ENCODE assay signal across 28 cellular contexts in genomic region chr6:14286634-14287428, GRCh38.
DNase-seq lines count a peak whose midpoint lies in the region; ATAC-seq and TF ChIP-seq lines count a peak whose summit lies in the region.
"Had no signal": no experiment of that assay in that cellular context is flagged by ENCODE, and none has a peak within 500 bp of the region (broad histone marks: within the 10 kb centered on the region; RNA-seq: fewer than 3 reads in every experiment).

No MANE protein-coding gene starts in this region.

- peak overlapping the region; percentile 17; the same call in 1 of the 2 replicates for H3K9ac ChIP-seq in HCT116 (ENCODE audit: low read length)
- H3K9ac ChIP-seq in endodermal cell (ENCODE audit: extremely low read depth, low read length, poor library complexity, severe bottlenecking), result no peak overlapping the region
- peak overlapping the region; percentile 26 for H3K9ac ChIP-seq in skeletal muscle satellite cell (ENCODE audit: low read depth, low read length)

- H3K4me3 ChIP-seq in HCT116 (replicated peaks in 1 of 2; ENCODE audit: low read depth in 1 of 2, low read length in 2 of 2), result peak overlapping the region in 1 of 2 experiments; percentile 28; a peak in 1 of 4 replicates
- H3K4me3 ChIP-seq in PC-9, result no peak overlapping the region
- no peak overlapping the region for H3K4me3 ChIP-seq in endodermal cell (ENCODE audit: low read length)
- no peak overlapping the region for H3K4me3 ChIP-seq in skeletal muscle satellite cell (ENCODE audit: low read length)
- H3K4me3 ChIP-seq in ascending aorta, result no peak overlapping the region
- H3K4me3 ChIP-seq: gastroesophageal sphincter, lung, SJSA1, skin epidermis, upper lobe of left lung had no signal

- no peaks in the 10 kb centered on the region for H3K36me3 ChIP-seq in HCT116 (ENCODE audit: control insufficient read depth in 1 of 2, insufficient read depth in 2 of 2, low read length in 2 of 2)
- no peaks in the 10 kb centered on the region for H3K36me3 ChIP-seq in PC-9 (ENCODE audit: low read depth)
- no peaks in the 10 kb centered on the region for H3K36me3 ChIP-seq in endodermal cell (ENCODE audit: control insufficient read depth, insufficient read depth, low read length)
- no peaks in the 10 kb centered on the region for H3K36me3 ChIP-seq in skeletal muscle satellite cell (ENCODE audit: insufficient read depth, low read length)
- no peaks in the 10 kb centered on the region for H3K36me3 ChIP-seq in ascending aorta
- H3K36me3 ChIP-seq: gastroesophageal sphincter, SJSA1, upper lobe of left lung had no signal

- RAD21 ChIA-PET in HCT116 (lab: Charles Lee; ENCODE audit: low non-redundant PET in 1 of 2, low total read pairs in 2 of 2, uncharacterized antibody in 2 of 2, unreplicated experiment in 2 of 2), result no interaction called here

- CTCF ChIA-PET in HCT116 (lab: Charles Lee) (no interaction called here), PC-9 (lab: Charles Lee) (no interaction called here)

- no peak for TF ChIP-seq POLR2A in HCT116 (IDR thresholded peaks at IDR 0.05; ENCODE audit: borderline replicate concordance, extremely low read depth, insufficient read depth, insufficient read length)

- no peaks in the 10 kb centered on the region; the same call in 1 of the 2 replicates for H3F3A ChIP-seq in PC-9 (ENCODE audit: insufficient read depth, low read depth)

- intact Hi-C loops in HCT116 (cut with micrococcal nuclease) (no loop called here), PC-9 (cut with micrococcal nuclease; ENCODE audit: unreplicated experiment) (loop anchor here (1.0 to 5.0 kb wide), 2 partner anchors 175 to 446 kb away; no protein-coding TSS in a partner anchor), ascending aorta (cut with DNase I) (no loop called here)

- no peaks in the 10 kb centered on the region for H3K9me3 Mint-ChIP-seq in endodermal cell
- H3K9me3 Mint-ChIP-seq in activated T-cell treated with anti-CD3 and anti-CD28 coated beads, Interleukin-2, amount 50 U/mL, for 4 hours, result no peaks in the 10 kb centered on the region
- H3K9me3 Mint-ChIP-seq: natural killer cell had no signal

- peaks cover 13 to 34% of the 10 kb centered on the region in 2 experiments for H3K4me1 ChIP-seq in HCT116 (ENCODE audit: control insufficient read depth in 1 of 2, insufficient read depth in 2 of 2, low read length in 2 of 2)
- H3K4me1 ChIP-seq in PC-9 (replicated peaks; ENCODE audit: insufficient read depth), result peaks cover 10% of the 10 kb centered on the region
- H3K4me1 ChIP-seq in endodermal cell (ENCODE audit: control insufficient read depth, insufficient read depth, low read length), result peaks cover 5% of the 10 kb centered on the region
- H3K4me1 ChIP-seq in skeletal muscle satellite cell (ENCODE audit: control insufficient read depth, insufficient read depth, low read length), result peaks cover 16% of the 10 kb centered on the region
- peaks cover 4 to 26% of the 10 kb centered on the region in 2 donors for H3K4me1 ChIP-seq in ascending aorta
- H3K4me1 ChIP-seq: SJSA1, upper lobe of left lung had no signal

- H3K27ac ChIP-seq in HCT116 (ENCODE audit: low read depth, low read length) (no peak overlapping the region), PC-9 (no peak overlapping the region), endodermal cell (ENCODE audit: low read depth, low read length) (no peak overlapping the region), ascending aorta (no peak overlapping the region)
- H3K27ac ChIP-seq: gastroesophageal sphincter, SJSA1, skin epidermis, upper lobe of left lung, VCaP had no signal

- H3K27me3 ChIP-seq in HCT116 (ENCODE audit: insufficient read depth, low read length), result no peaks in the 10 kb centered on the region
- no peaks in the 10 kb centered on the region for H3K27me3 ChIP-seq in PC-9 (ENCODE audit: insufficient read depth, low read depth)
- H3K27me3 ChIP-seq in endodermal cell (ENCODE audit: control insufficient read depth, insufficient read depth, low read length, poor library complexity, severe bottlenecking), result no peaks in the 10 kb centered on the region
- no peaks in the 10 kb centered on the region for H3K27me3 ChIP-seq in skeletal muscle satellite cell (ENCODE audit: control insufficient read depth, insufficient read depth, low read length)
- no peaks in the 10 kb centered on the region for H3K27me3 ChIP-seq in ascending aorta
- H3K27me3 ChIP-seq: gastroesophageal sphincter, SJSA1, upper lobe of left lung had no signal

- H3K4me2 ChIP-seq in HCT116 (ENCODE audit: low read length) (peak overlapping the region; percentile 64), PC-9 (peak overlapping the region; percentile 15), skeletal muscle satellite cell (ENCODE audit: low read length) (peak overlapping the region; percentile 46)

- POLR2A ChIA-PET in HCT116 (lab: Charles Lee), result no interaction called here
- POLR2A ChIA-PET in PC-9 (lab: Charles Lee; ENCODE audit: unreplicated experiment), result no interaction called here

- BruUV-seq in HCT116 (replicated peaks; lab: Mats Ljungman, UMichigan), result no TSS peak
- no TSS peak for BruUV-seq in PC-9 (replicated peaks; lab: Mats Ljungman, UMichigan)

- peaks cover 78% of the 10 kb centered on the region for H3K36me3 Mint-ChIP-seq in endodermal cell (ENCODE audit: low read depth)
- H3K36me3 Mint-ChIP-seq in activated T-cell treated with anti-CD3 and anti-CD28 coated beads, Interleukin-2, amount 50 U/mL, for 4 hours (ENCODE audit: insufficient read depth), result no peaks in the 10 kb centered on the region
- H3K36me3 Mint-ChIP-seq: activated naive CD8-positive, alpha-beta T cell treated with anti-CD3 and anti-CD28 coated beads for 36 hours; natural killer cell had no signal

- TF ChIP-seq RAD21 in HCT116 (IDR thresholded peaks at IDR 0.05; ENCODE audit: low read depth), result no peak

- TF ChIP-seq CTCF in HCT116 (IDR thresholded peaks at IDR 0.05 in 2 of 3, conservative IDR thresholded peaks at IDR 0.05 in 1 of 3; ENCODE audit: borderline replicate concordance in 1 of 3, insufficient read depth in 1 of 3, low read depth in 2 of 3, low read length in 2 of 3) (no peak), PC-9 (conservative IDR thresholded peaks at IDR 0.05) (no peak), endodermal cell (conservative IDR thresholded peaks at IDR 0.05) (peak; percentile 40), ascending aorta (IDR thresholded peaks at IDR 0.05) (no peak)

- H3K9me3 ChIP-seq in HCT116 (ENCODE audit: control insufficient read depth in 1 of 2, insufficient read depth in 1 of 2, low read depth in 1 of 2, low read length in 2 of 2) (no peaks in the 10 kb centered on the region), PC-9 (ENCODE audit: insufficient read depth, low read depth) (no peaks in the 10 kb centered on the region), endodermal cell (ENCODE audit: control insufficient read depth, low read length) (no peaks in the 10 kb centered on the region), skeletal muscle satellite cell (replicated peaks; ENCODE audit: low read length) (no peaks in the 10 kb centered on the region), ascending aorta (no peaks in the 10 kb centered on the region)
- H3K9me3 ChIP-seq: gastroesophageal sphincter, SJSA1, upper lobe of left lung had no signal

- peaks cover 34% of the 10 kb centered on the region for H3K4me1 Mint-ChIP-seq in endodermal cell
- peaks cover 7% of the 10 kb centered on the region for H3K4me1 Mint-ChIP-seq in activated T-cell treated with anti-CD3 and anti-CD28 coated beads, Interleukin-2, amount 50 U/mL, for 4 hours (ENCODE audit: low read depth)

- H3K27me3 Mint-ChIP-seq in endodermal cell (ENCODE audit: insufficient read depth), result no peaks in the 10 kb centered on the region
- no peaks in the 10 kb centered on the region for H3K27me3 Mint-ChIP-seq in activated T-cell treated with anti-CD3 and anti-CD28 coated beads, Interleukin-2, amount 50 U/mL, for 4 hours (ENCODE audit: low read depth)
- H3K27me3 Mint-ChIP-seq: activated naive CD8-positive, alpha-beta T cell treated with anti-CD3 and anti-CD28 coated beads for 36 hours had no signal

- H2AFZ ChIP-seq in HCT116 (ENCODE audit: low read depth, low read length, poor library complexity, severe bottlenecking), result peak overlapping the region; percentile 44
- H2AFZ ChIP-seq in PC-9, result no peak overlapping the region

- peak overlapping the region; percentile 60 for H3K27ac Mint-ChIP-seq in endodermal cell
- H3K27ac Mint-ChIP-seq: activated naive CD8-positive, alpha-beta T cell treated with anti-CD3 and anti-CD28 coated beads for 36 hours; natural killer cell had no signal

- peak; percentile 51 for ATAC-seq in HCT116
- no peak for ATAC-seq in HG03025 (IDR thresholded peaks at IDR 0.05; ENCODE audit: low FRiP score, unreplicated experiment)
- ATAC-seq in activated T-cell treated with anti-CD3 and anti-CD28 coated beads, Interleukin-2, amount 50 U/mL, for 4 hours, result no peak
- ATAC-seq: gastroesophageal sphincter, natural killer cell had no signal

- WGBS in endodermal cell (ENCODE audit: insufficient coverage in 1 of 2, insufficient read length in 1 of 2), 2 experiments, result 100% methylated on average over 1 of the region's 1 CpG; no CpG with 5 or more reads in 1 of the 2 experiments

- no peak overlapping the region for H3K4me3 Mint-ChIP-seq in endodermal cell
- H3K4me3 Mint-ChIP-seq in activated T-cell treated with anti-CD3 and anti-CD28 coated beads, Interleukin-2, amount 50 U/mL, for 4 hours, result no peak overlapping the region
- H3K4me3 Mint-ChIP-seq: activated naive CD8-positive, alpha-beta T cell treated with anti-CD3 and anti-CD28 coated beads for 36 hours; natural killer cell had no signal

- no peaks in the 10 kb centered on the region for H3K9me2 ChIP-seq in HCT116 (ENCODE audit: insufficient read depth)
- no peaks in the 10 kb centered on the region for H3K9me2 ChIP-seq in PC-9 (ENCODE audit: insufficient read depth)

- DNase-seq in HCT116 (ENCODE audit: low read depth, low spot score) (no peak), PC-9 (no peak), endodermal cell (peak; percentile 32), ascending aorta (ENCODE audit: low spot score in 2 of 2) (no peak)
- DNase-seq in activated T-cell treated with anti-CD3 and anti-CD28 coated beads, Interleukin-2, amount 50 U/mL, for 4 hours, result no peak
- DNase-seq in effector CD8-positive, alpha-beta T cell (lab: John Stamatoyannopoulos, UW), result no peak
- DNase-seq: activated CD4-positive, alpha-beta T cell treated with anti-CD3 and anti-CD28 coated beads for 48 hours; activated effector memory CD4-positive, alpha-beta T cell treated with anti-CD3 and anti-CD28 coated beads, Interleukin-2, amount 50 U/mL, for 16 hours; activated naive CD8-positive, alpha-beta T cell treated with anti-CD3 and anti-CD28 coated beads for 36 hours; activated T-cell treated with anti-CD3 and anti-CD28 coated beads, Interleukin-2, amount 50 U/mL, for 1 hour; C1 segment of cervical spinal cord; caudate nucleus; DMS53; MV-4-11; natural killer cell; NCI-H146; NCI-H2107; NCI-H748 treated with DMSO at 0.1 percent for 48 hours; stimulated activated naive CD4-positive, alpha-beta T cell; T-helper 9 cell; upper lobe of left lung had no signal

- H4K20me1 ChIP-seq in HCT116 (ENCODE audit: insufficient read depth) (no peaks in the 10 kb centered on the region), PC-9 (ENCODE audit: insufficient read depth) (no peaks in the 10 kb centered on the region)

- H3K79me2 ChIP-seq in HCT116 (ENCODE audit: insufficient read depth, low read length), result no peaks in the 10 kb centered on the region
- no peaks in the 10 kb centered on the region for H3K79me2 ChIP-seq in PC-9 (ENCODE audit: low read depth)

TF ChIP-seq in HCT116, 20 proteins besides CTCF, POLR2A, EP300 and RAD21 (continues in another document):
- no peak for TF ChIP-seq TCF7L2 (IDR thresholded peaks at IDR 0.05; ENCODE audit: borderline replicate concordance, extremely low read depth, insufficient read depth, insufficient read length)
